In genomic region chr7:25215694-25216335, GRCh38 we compare ENCODE assay signal across 2 cellular contexts.
TF ChIP-seq lines count a peak whose summit lies in the region.

No MANE protein-coding gene starts in this region.

TF ChIP-seq in IMR-90, 13 proteins besides CTCF, POLR2A, EP300 and RAD21:
- TF ChIP-seq CHD1 (IDR thresholded peaks at IDR 0.05; ENCODE audit: low read depth, low read length) (no peak), CEBPB (IDR thresholded peaks at IDR 0.05; ENCODE audit: low read depth, low read length) (no peak), BHLHE40 (IDR thresholded peaks at IDR 0.05; ENCODE audit: low read depth, low read length) (no peak), FOS (IDR thresholded peaks at IDR 0.05; ENCODE audit: low read depth, low read length) (no peak), ELK1 (IDR thresholded peaks at IDR 0.05; ENCODE audit: borderline replicate concordance, low read depth, low read length) (no peak), USF2 (IDR thresholded peaks at IDR 0.05; ENCODE audit: low read depth, low read length) (no peak), RFX5 (IDR thresholded peaks at IDR 0.05; ENCODE audit: low read depth, low read length) (no peak)
TF ChIP-seq in IMR-90: peak in this region for 0.

TF ChIP-seq in GM12878, 131 proteins besides CTCF, POLR2A, EP300 and RAD21:
- TF ChIP-seq MTA3 (IDR thresholded peaks at IDR 0.05; ENCODE audit: borderline replicate concordance, low read length) (no peak), BCLAF1 (IDR thresholded peaks at IDR 0.05) (no peak), RUNX3 (IDR thresholded peaks at IDR 0.05; ENCODE audit: low read length) (no peak), WRNIP1 (IDR thresholded peaks at IDR 0.05; ENCODE audit: borderline replicate concordance, low read depth, low read length) (no peak), GATAD2B (conservative IDR thresholded peaks at IDR 0.05; ENCODE audit: low read depth) (no peak)
